11 cellular contexts compared by ENCODE assay signal in the genomic region with DNA sequence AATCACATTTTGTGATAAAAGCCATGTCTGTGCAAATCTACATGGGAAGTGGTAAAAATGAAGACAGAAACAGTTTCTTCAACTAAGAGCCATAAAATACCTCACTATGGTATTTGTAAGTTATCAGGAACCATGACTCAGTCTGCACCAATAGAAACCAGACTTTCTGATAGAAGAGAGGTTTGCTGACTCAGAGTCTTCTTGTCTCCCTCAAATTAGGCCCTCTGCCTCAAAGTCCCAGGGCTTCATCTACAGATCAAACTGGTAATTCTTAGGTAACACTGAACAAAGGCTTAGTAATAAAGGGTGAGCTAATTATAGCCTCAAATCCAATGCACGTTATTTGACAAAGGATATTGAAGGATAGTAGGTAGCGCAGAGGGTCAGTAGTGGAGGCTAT. TPM values are rescaled to one million over a fixed set of nuclear protein-coding genes. Genes with fewer than 3 reads are reported as not detected.
A peak's percentile ranks its signal among the peaks of the same experiment; 100 is the strongest.
DNase-seq lines count a peak whose midpoint lies in the region; ATAC-seq and TF ChIP-seq lines count a peak whose summit lies in the region.
"Had no signal": no experiment of that assay in that cellular context is flagged by ENCODE, and none has a peak within 500 bp of the region (broad histone marks: within the 10 kb centered on the region; RNA-seq: fewer than 3 reads in every experiment).

No MANE protein-coding gene starts in this region.

- H3K27me3 ChIP-seq in mammary epithelial cell (ENCODE audit: insufficient read depth, low read length) (no peaks in the 10 kb centered on the region), breast epithelium (no peaks in the 10 kb centered on the region), RWPE2 (ENCODE audit: insufficient read depth, poor library complexity, severe bottlenecking) (no peaks in the 10 kb centered on the region), transverse colon (no peaks in the 10 kb centered on the region), PC-9 (ENCODE audit: insufficient read depth, low read depth) (no peaks in the 10 kb centered on the region)

- peak; percentile 72 for DNase-seq in mammary epithelial cell
- no peak for DNase-seq in breast epithelium (ENCODE audit: low spot score in 2 of 2)
- DNase-seq in RWPE2 (ENCODE audit: low spot score): no peak
- peak; percentile 74 to 81 for DNase-seq in foreskin fibroblast
- no peak for DNase-seq in transverse colon
- DNase-seq in PC-9: no peak
- DNase-seq in MCF 10A (ENCODE audit: unreplicated experiment): no peak
- no peak for DNase-seq in H4 (ENCODE audit: low spot score)
- DNase-seq: activated CD4-positive, alpha-beta T cell treated with anti-CD3 and anti-CD28 coated beads, Interleukin-2, amount 50 U/mL, for 48 hours; CD4-positive, alpha-beta T cell; dermis blood vessel endothelial cell had no signal

- H3K4me1 ChIP-seq in mammary epithelial cell (ENCODE audit: insufficient read depth, low read length) (no peaks in the 10 kb centered on the region), breast epithelium (no peaks in the 10 kb centered on the region), RWPE2 (ENCODE audit: insufficient read depth, poor library complexity, severe bottlenecking) (no peaks in the 10 kb centered on the region), transverse colon (peaks cover 0 to 26% (median 17%) of the 10 kb centered on the region in 4 donors), PC-9 (replicated peaks; ENCODE audit: insufficient read depth) (no peaks in the 10 kb centered on the region)

- 81% methylated on average over 2 of the region's 2 CpGs for WGBS in mammary epithelial cell (ENCODE audit: low coverage, missing lambda C conversion rate)
- 17 to 74% methylated on average over 1 to 2 of the region's 2 CpGs for WGBS in transverse colon (ENCODE audit: low coverage in 1 of 2), 2 donors

- no peak overlapping the region for H3K9ac ChIP-seq in mammary epithelial cell (ENCODE audit: insufficient read depth, low read length)

- no peak for TF ChIP-seq EP300 in transverse colon (IDR thresholded peaks at IDR 0.05; ENCODE audit: low read depth)

- H3K9me3 ChIP-seq in mammary epithelial cell (replicated peaks; ENCODE audit: insufficient read depth, low read length) (no peaks in the 10 kb centered on the region), breast epithelium (no peaks in the 10 kb centered on the region), RWPE2 (ENCODE audit: severe bottlenecking) (no peaks in the 10 kb centered on the region), transverse colon (no peaks in the 10 kb centered on the region), PC-9 (ENCODE audit: insufficient read depth, low read depth) (no peaks in the 10 kb centered on the region)

- TF ChIP-seq CTCF in mammary epithelial cell (conservative IDR thresholded peaks at IDR 0.05 in 1 of 2, IDR thresholded peaks at IDR 0.05 in 1 of 2; ENCODE audit: extremely low read depth in 1 of 2, insufficient read depth in 1 of 2, low read depth in 1 of 2, low read length in 2 of 2) (no peak), breast epithelium (IDR thresholded peaks at IDR 0.05) (no peak), RWPE2 (IDR thresholded peaks at IDR 0.05; ENCODE audit: poor library complexity, severe bottlenecking) (no peak), foreskin fibroblast (IDR thresholded peaks at IDR 0.05; ENCODE audit: low read depth, low read length) (no peak), transverse colon (IDR thresholded peaks at IDR 0.05) (no peak), PC-9 (conservative IDR thresholded peaks at IDR 0.05) (no peak), MCF 10A (IDR thresholded peaks at IDR 0.05; ENCODE audit: unreplicated experiment) (no peak)

- CTCF ChIA-PET in mammary epithelial cell (lab: Charles Lee; ENCODE audit: low non-redundant PET) (no interaction called here), PC-9 (lab: Charles Lee) (no interaction called here), MCF 10A (lab: Yijun Ruan, JAX) (no interaction called here)

- H3K4me3 Mint-ChIP-seq in MCF 10A (ENCODE audit: unreplicated experiment): no peak overlapping the region
- H3K4me3 Mint-ChIP-seq: CD4-positive, alpha-beta T cell had no signal

- H3K4me3 ChIP-seq in mammary epithelial cell (replicated peaks in 1 of 3; ENCODE audit: insufficient read depth in 1 of 3, low read depth in 2 of 3, low read length in 3 of 3): no peak overlapping the region
- no peak overlapping the region for H3K4me3 ChIP-seq in breast epithelium
- H3K4me3 ChIP-seq in RWPE2 (ENCODE audit: severe bottlenecking): no peak overlapping the region
- H3K4me3 ChIP-seq in foreskin fibroblast (ENCODE audit: low read depth in 1 of 2, low read length in 2 of 2): no peak overlapping the region
- H3K4me3 ChIP-seq in transverse colon: no peak overlapping the region
- H3K4me3 ChIP-seq in PC-9: no peak overlapping the region

- no peak overlapping the region for H3K4me2 ChIP-seq in mammary epithelial cell (ENCODE audit: insufficient read depth, low read depth, low read length)
- H3K4me2 ChIP-seq in PC-9: no peak overlapping the region

- POLR2A ChIA-PET in PC-9 (lab: Charles Lee; ENCODE audit: unreplicated experiment): no interaction called here
- POLR2A ChIA-PET in MCF 10A (lab: Yijun Ruan, JAX): interaction anchor here (0.7 kb wide), 1 partner anchor 22 kb away, joined by 3 read pairs; no protein-coding TSS in a partner anchor

- no peaks in the 10 kb centered on the region for H3K36me3 Mint-ChIP-seq in MCF 10A (ENCODE audit: insufficient read depth, unreplicated experiment)

- no peaks in the 10 kb centered on the region for H3K4me1 Mint-ChIP-seq in MCF 10A (ENCODE audit: insufficient read depth, unreplicated experiment)

- ATAC-seq in RWPE2 (ENCODE audit: low read depth): peak; percentile 65; the same call in 2 of the 3 replicates

- H3K79me2 ChIP-seq in mammary epithelial cell (ENCODE audit: insufficient read depth, low read length) (no peaks in the 10 kb centered on the region), PC-9 (ENCODE audit: low read depth) (no peaks in the 10 kb centered on the region)

- in situ Hi-C loops in mammary epithelial cell (cut with MboI; ENCODE audit: low sequenced_read_pairs in 2 of 2): no loop called here
- in situ Hi-C loops in transverse colon (cut with MboI; ENCODE audit: low pct_ligation_motif_present in 1 of 4, low pct_unique_long_range_greater_than_20kb in 1 of 4, low sequenced_read_pairs in 3 of 4): no loop called here

- no peaks in the 10 kb centered on the region for H3K9me2 ChIP-seq in PC-9 (ENCODE audit: insufficient read depth)

- H2AFZ ChIP-seq in mammary epithelial cell (ENCODE audit: low read depth, low read length): no peak overlapping the region
- no peak overlapping the region for H2AFZ ChIP-seq in PC-9

- no peaks in the 10 kb centered on the region for H3K27me3 Mint-ChIP-seq in MCF 10A (ENCODE audit: insufficient read depth, unreplicated experiment)
- H3K27me3 Mint-ChIP-seq: CD4-positive, alpha-beta T cell had no signal

- H3K36me3 ChIP-seq in mammary epithelial cell (ENCODE audit: insufficient read depth, low read length): no peaks in the 10 kb centered on the region
- H3K36me3 ChIP-seq in breast epithelium: no peaks in the 10 kb centered on the region
- H3K36me3 ChIP-seq in RWPE2 (ENCODE audit: low read depth): no peaks in the 10 kb centered on the region
- no peaks in the 10 kb centered on the region for H3K36me3 ChIP-seq in transverse colon
- no peaks in the 10 kb centered on the region for H3K36me3 ChIP-seq in PC-9 (ENCODE audit: low read depth)

- H3K9me3 Mint-ChIP-seq in MCF 10A (ENCODE audit: unreplicated experiment): no peaks in the 10 kb centered on the region
- H3K9me3 Mint-ChIP-seq: CD4-positive, alpha-beta T cell had no signal

- no TSS peak for BruUV-seq in mammary epithelial cell (replicated peaks; lab: Mats Ljungman, UMichigan)
- no TSS peak for BruUV-seq in PC-9 (replicated peaks; lab: Mats Ljungman, UMichigan)
- no TSS peak for BruUV-seq in MCF 10A (replicated peaks; lab: Mats Ljungman, UMichigan)

- H4K20me1 ChIP-seq in mammary epithelial cell (ENCODE audit: insufficient read depth, low read length): no peaks in the 10 kb centered on the region
- H4K20me1 ChIP-seq in PC-9 (ENCODE audit: insufficient read depth): no peaks in the 10 kb centered on the region

- no peak overlapping the region for H3K27ac ChIP-seq in mammary epithelial cell (ENCODE audit: insufficient read depth, low read depth, low read length)
- peak overlapping the region in 1 of 2 donors; percentile 14 for H3K27ac ChIP-seq in breast epithelium
- no peak overlapping the region for H3K27ac ChIP-seq in RWPE2 (ENCODE audit: poor library complexity, severe bottlenecking)
- H3K27ac ChIP-seq in transverse colon: peak overlapping the region in 3 of 4 donors; percentile 10 to 69 (median 68)
- H3K27ac ChIP-seq in PC-9: no peak overlapping the region

- dilution Hi-C loops in mammary epithelial cell (cut with HindIII; ENCODE audit: low sequenced_read_pairs): no loop called here

- intact Hi-C loops in mammary epithelial cell (cut with micrococcal nuclease) (no loop called here), breast epithelium (cut with DNase I; ENCODE audit: low total_unique reads) (no loop called here), transverse colon (cut with DNase I; ENCODE audit: low total_unique reads) (no loop called here), PC-9 (cut with micrococcal nuclease; ENCODE audit: unreplicated experiment) (no loop called here), MCF 10A (cut with micrococcal nuclease) (no loop called here)

- TF ChIP-seq POLR2A in breast epithelium (IDR thresholded peaks at IDR 0.05) (no peak), transverse colon (IDR thresholded peaks at IDR 0.05) (no peak)

- no peak overlapping the region for H3K27ac Mint-ChIP-seq in MCF 10A (ENCODE audit: low read depth, unreplicated experiment)
- H3K27ac Mint-ChIP-seq: CD4-positive, alpha-beta T cell had no signal

- no peaks in the 10 kb centered on the region for H3F3A ChIP-seq in PC-9 (ENCODE audit: insufficient read depth, low read depth)

RNA-seq across cellular contexts. Expression of a gene that starts 30.9 kb away (rescaled TPM):
- total RNA-seq in mammary epithelial cell: 10 to 100 TPM; 11.3 to 22.5 TPM
- polyA plus RNA-seq in mammary epithelial cell: 5.2 TPM
- polyA minus RNA-seq in mammary epithelial cell: 2.7 TPM
- total RNA-seq in breast epithelium: 10 to 100 TPM in 1 of 3 donors, 1 to 10 TPM in 2; 1.1 to 11.0 (median 4.3) TPM
- total RNA-seq in transverse colon: 10 to 100 TPM in 3 of 4 donors, 1 to 10 TPM in 1; 7.1 to 15.2 (median 11.4) TPM
- total RNA-seq in PC-9 (2021): 16.4 and 20.7 TPM in 2 replicates
- 19.4 and 20.5 TPM in 2 replicates for total RNA-seq in MCF 10A (2022)
- total RNA-seq in H4 (2014; rRNA removed; shearing (Covaris generic)): 7.1 and 8.8 TPM in 2 replicates

Comparison
In these comparisons a context has a peak if more than half of its experiments do, and no peak if none do; other contexts are left out.
1. DNase-seq: peak in mammary epithelial cell (single experiment) and foreskin fibroblast (2 of 2); none in breast epithelium (0 of 2), RWPE2 (single experiment), transverse colon (single experiment), PC-9 (0 of 2), MCF 10A (single experiment) and H4 (single experiment).
2. H3K27ac ChIP-seq: peak in transverse colon (3 of 4); none in mammary epithelial cell (single experiment), RWPE2 (single experiment) and PC-9 (single experiment).